11 cellular contexts compared by ENCODE assay signal in the genomic region with DNA sequence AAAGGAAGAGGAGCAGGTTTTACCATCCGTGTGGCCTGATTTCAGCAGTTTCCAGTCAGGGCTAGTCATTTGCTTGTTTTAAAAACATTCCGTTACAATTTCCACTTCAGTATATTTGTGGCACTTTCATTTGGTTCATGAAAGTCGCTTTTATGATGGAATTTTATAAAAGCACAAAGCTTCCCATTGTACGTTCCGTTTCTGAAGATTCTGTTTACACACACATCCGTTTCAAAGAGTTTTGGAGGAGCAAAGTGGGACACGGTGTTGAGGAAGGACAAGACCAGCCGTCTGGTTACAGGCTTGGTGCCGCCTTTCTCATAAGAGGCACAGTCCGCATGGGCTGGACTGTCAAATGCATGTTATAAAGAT.
DNase-seq lines count a peak whose midpoint lies in the region; ATAC-seq and TF ChIP-seq lines count a peak whose summit lies in the region.
"Had no signal": no experiment of that assay in that cellular context is flagged by ENCODE, and none has a peak within 500 bp of the region (broad histone marks: within the 10 kb centered on the region; RNA-seq: fewer than 3 reads in every experiment).

No MANE protein-coding gene starts in this region.

- peak overlapping the region; percentile 67 for H3K4me3 Mint-ChIP-seq in endothelial cell (ENCODE audit: unreplicated experiment)
- H3K4me3 Mint-ChIP-seq in neural crest cell, result peak overlapping the region; percentile 62

- DNase-seq in right atrium auricular region (ENCODE audit: low spot score), result no peak
- no peak for DNase-seq in Right ventricle myocardium superior
- DNase-seq in endothelial cell (ENCODE audit: low spot score), result no peak
- no peak for DNase-seq in neural crest cell (ENCODE audit: low read depth, low spot score)
- DNase-seq in uterus, result no peak
- DNase-seq in activated gamma-delta T cell treated with Interleukin-2 at 50 U/mL for 16 hours, result no peak
- DNase-seq in osteoblast (ENCODE audit: insufficient read length, low spot score, missing footprints), result no peak
- no peak for DNase-seq in GM20000 (ENCODE audit: low spot score)
- DNase-seq: activated naive CD4-positive, alpha-beta T cell; NCI-H2227 treated with DMSO at 0.1 percent for 48 hours; SHP77 had no signal

- no peak overlapping the region for H3K4me2 ChIP-seq in osteoblast (ENCODE audit: insufficient read depth, low read length)

- H3K4me1 ChIP-seq in right atrium auricular region (peaks cover 0 to 29% of the 10 kb centered on the region in 2 donors), uterus (no peaks in the 10 kb centered on the region), osteoblast (ENCODE audit: insufficient read depth, low read length) (peaks cover 11% of the 10 kb centered on the region)

- peak overlapping the region; percentile 95 to 98 for H3K27ac ChIP-seq in right atrium auricular region
- peak overlapping the region; percentile 87 to 90 for H3K27ac ChIP-seq in uterus
- no peak overlapping the region for H3K27ac ChIP-seq in osteoblast (ENCODE audit: low read depth, low read length)

- peaks cover 13% of the 10 kb centered on the region for H3K36me3 Mint-ChIP-seq in endothelial cell (ENCODE audit: low read depth, unreplicated experiment)
- no peaks in the 10 kb centered on the region for H3K36me3 Mint-ChIP-seq in neural crest cell (ENCODE audit: low read depth)

- no peak overlapping the region for H3K4me3 ChIP-seq in right atrium auricular region
- no peak overlapping the region for H3K4me3 ChIP-seq in uterus
- H3K4me3 ChIP-seq in osteoblast (ENCODE audit: insufficient read depth, low read length), result no peak overlapping the region

- intact Hi-C loops in Right ventricle myocardium superior (cut with DNase I) (no loop called here), uterus (cut with DNase I; ENCODE audit: low total_unique reads) (no loop called here)

- no peak for TF ChIP-seq CTCF in right atrium auricular region (IDR thresholded peaks at IDR 0.05)
- TF ChIP-seq CTCF in endothelial cell (IDR thresholded peaks at IDR 0.05; ENCODE audit: unreplicated experiment), result no peak
- no peak for TF ChIP-seq CTCF in neural crest cell (conservative IDR thresholded peaks at IDR 0.05)
- no peak for TF ChIP-seq CTCF in uterus (IDR thresholded peaks at IDR 0.05)
- no peak for TF ChIP-seq CTCF in osteoblast (IDR thresholded peaks at IDR 0.05; ENCODE audit: extremely low read depth, low read depth, low read length)
- TF ChIP-seq CTCF in GM20000 (IDR thresholded peaks at IDR 0.05; ENCODE audit: extremely low read depth, missing control alignments), result no peak

- no peaks in the 10 kb centered on the region for H3K27me3 ChIP-seq in right atrium auricular region
- H3K27me3 ChIP-seq in uterus, result no peaks in the 10 kb centered on the region
- H3K27me3 ChIP-seq in osteoblast (ENCODE audit: insufficient read depth, low read length), result peaks cover 14% of the 10 kb centered on the region

- H3K9me3 Mint-ChIP-seq in endothelial cell (ENCODE audit: unreplicated experiment), result no peaks in the 10 kb centered on the region
- no peaks in the 10 kb centered on the region for H3K9me3 Mint-ChIP-seq in neural crest cell

- H3K36me3 ChIP-seq in right atrium auricular region (no peaks in the 10 kb centered on the region), uterus (no peaks in the 10 kb centered on the region), osteoblast (ENCODE audit: insufficient read depth, low read length) (no peaks in the 10 kb centered on the region)

- H3K27me3 Mint-ChIP-seq in endothelial cell (ENCODE audit: unreplicated experiment) (peaks cover 9% of the 10 kb centered on the region), neural crest cell (ENCODE audit: low read depth) (peaks cover 11% of the 10 kb centered on the region)

- ATAC-seq in Right ventricle myocardium superior (ENCODE audit: poor library complexity), result no peak

- no peak overlapping the region for H2AFZ ChIP-seq in osteoblast (ENCODE audit: low read length)

- no peak overlapping the region for H3K27ac Mint-ChIP-seq in endothelial cell (ENCODE audit: unreplicated experiment)
- peak overlapping the region; percentile 88 for H3K27ac Mint-ChIP-seq in neural crest cell (ENCODE audit: unreplicated experiment)

- H3K9me3 ChIP-seq in right atrium auricular region, result no peaks in the 10 kb centered on the region
- no peaks in the 10 kb centered on the region for H3K9me3 ChIP-seq in uterus
- H3K9me3 ChIP-seq in osteoblast (ENCODE audit: low read depth, low read length), result no peaks in the 10 kb centered on the region

- no peaks in the 10 kb centered on the region for H3K79me2 ChIP-seq in osteoblast (ENCODE audit: insufficient read depth, low read length)

- peaks cover 4% of the 10 kb centered on the region for H3K4me1 Mint-ChIP-seq in endothelial cell (ENCODE audit: unreplicated experiment)
- peaks cover 54% of the 10 kb centered on the region for H3K4me1 Mint-ChIP-seq in neural crest cell

- TF ChIP-seq POLR2A in uterus (IDR thresholded peaks at IDR 0.05), result no peak

- no peaks in the 10 kb centered on the region for H4K20me1 ChIP-seq in osteoblast (ENCODE audit: insufficient read depth, low read length)
